In genomic region chr2:96374211-96374951, GRCh38 we compare ENCODE assay signal across 11 cellular contexts. TPM values are rescaled to one million over a fixed set of nuclear protein-coding genes. Genes with fewer than 3 reads are reported as not detected.
A peak's percentile ranks its signal among the peaks of the same experiment; 100 is the strongest.
DNase-seq lines count a peak whose midpoint lies in the region; ATAC-seq lines count a peak whose summit lies in the region.
"Had no signal": no experiment of that assay in that cellular context is flagged by ENCODE, and none has a peak within 500 bp of the region (broad histone marks: within the 10 kb centered on the region; RNA-seq: fewer than 3 reads in every experiment).

No MANE protein-coding gene starts in this region.

- in situ Hi-C loops in Caki2 (cut with HindIII; ENCODE audit: low pct_unique_long_range_greater_than_20kb, low sequenced_read_pairs), result no loop called here

- ATAC-seq in GM21737 (IDR thresholded peaks at IDR 0.05; ENCODE audit: unreplicated experiment) (no peak), HG03571 (IDR thresholded peaks at IDR 0.05; ENCODE audit: unreplicated experiment) (no peak)
- ATAC-seq: activated CD8-positive, alpha-beta memory T cell treated with anti-CD3 and anti-CD28 coated beads, Interleukin-2, amount 10 ng/mL, durations not matched to agents 7 days and 5 days; Panc1 had no signal

- DNase-seq in Caki2 (ENCODE audit: low read depth), result peak; percentile 29
- peak; percentile 83 for DNase-seq in NCI-H1694 (lab: John Stamatoyannopoulos, UW)
- DNase-seq in astrocyte of the hippocampus (ENCODE audit: low read depth, low spot score), result peak; percentile 79
- peak; percentile 24 for DNase-seq in kidney glomerular epithelial cell (lab: John Stamatoyannopoulos, UW)
- no peak for DNase-seq in NCI-H524 (lab: John Stamatoyannopoulos, UW)
- DNase-seq in stimulated activated naive CD4-positive, alpha-beta T cell treated with Interleukin-2 at 50 U/mL for 16 hours (lab: John Stamatoyannopoulos, UW), result no peak
- DNase-seq: activated CD8-positive, alpha-beta memory T cell treated with anti-CD3 and anti-CD28 coated beads, Interleukin-2, amount 10 ng/mL, durations not matched to agents 7 days and 5 days; DND-41 had no signal

RNA-seq across cellular contexts. Expression of gene NCAPH, which starts 38.8 kb away (rescaled TPM):
- 30.5 and 43.0 TPM in 2 replicates for total RNA-seq in Caki2 (2014; rRNA removed; shearing (Covaris generic); ENCODE audit: low replicate concordance)

RNA-seq across cellular contexts. Expression of gene ITPRIPL1, which starts 49.3 kb away (rescaled TPM):
- total RNA-seq in Caki2 (2014; rRNA removed; shearing (Covaris generic); ENCODE audit: low replicate concordance), result not detected in 2 replicates

Comparison
In these comparisons a context has a peak if more than half of its experiments do, and no peak if none do; other contexts are left out.
1. DNase-seq: peak in Caki2 (single experiment), NCI-H1694 (single experiment), astrocyte of the hippocampus (single experiment) and kidney glomerular epithelial cell (single experiment); none in NCI-H524 (0 of 2) and stimulated activated naive CD4-positive, alpha-beta T cell treated with Interleukin-2 at 50 U/mL for 16 hours (single experiment).